Comparison of ENCODE assay signal across 13 cellular contexts in the genomic region with DNA sequence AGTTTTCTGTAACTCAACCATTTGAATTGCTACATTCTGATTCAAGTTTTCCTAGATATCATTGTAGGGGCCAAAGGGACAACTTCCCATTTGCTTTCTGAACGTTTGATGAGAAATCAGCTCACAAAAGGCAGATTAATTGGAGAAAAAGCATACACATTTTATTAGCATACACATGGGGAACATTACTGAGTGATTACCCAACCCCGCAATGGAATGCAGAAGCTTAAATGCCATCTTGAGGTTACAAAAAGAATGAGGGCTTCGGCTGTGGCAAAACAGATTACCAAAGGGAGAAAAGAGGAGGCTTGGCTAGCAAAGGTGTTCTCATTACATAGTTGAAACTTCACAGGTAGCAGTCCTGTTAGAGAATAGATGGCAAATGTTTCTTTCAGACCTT. TPM values are rescaled to one million over a fixed set of nuclear protein-coding genes. Genes with fewer than 3 reads are reported as not detected.
A peak's percentile ranks its signal among the peaks of the same experiment; 100 is the strongest.
DNase-seq lines count a peak whose midpoint lies in the region; ATAC-seq and TF ChIP-seq lines count a peak whose summit lies in the region.
"Had no signal": no experiment of that assay in that cellular context is flagged by ENCODE, and none has a peak within 500 bp of the region (broad histone marks: within the 10 kb centered on the region; RNA-seq: fewer than 3 reads in every experiment).

No MANE protein-coding gene starts in this region.

- peaks cover 0 to 9% of the 10 kb centered on the region in 2 experiments; a peak in 2 of 4 replicates for H3K4me1 ChIP-seq in HCT116 (ENCODE audit: control insufficient read depth in 1 of 2, insufficient read depth in 2 of 2, low read length in 2 of 2)
- H3K4me1 ChIP-seq: adrenal gland had no signal

- H3K27ac ChIP-seq in HCT116 (ENCODE audit: low read depth, low read length): no peak overlapping the region
- H3K27ac ChIP-seq: adrenal gland had no signal

- ATAC-seq in HCT116 (no peak), GM21576 (IDR thresholded peaks at IDR 0.05; ENCODE audit: unreplicated experiment) (no peak), GM21360 (IDR thresholded peaks at IDR 0.05; ENCODE audit: unreplicated experiment) (no peak)

- H3K27me3 ChIP-seq in HCT116 (ENCODE audit: insufficient read depth, low read length): no peaks in the 10 kb centered on the region
- H3K27me3 ChIP-seq: adrenal gland had no signal

- peak overlapping the region; percentile 41 for H3K4me2 ChIP-seq in HCT116 (ENCODE audit: low read length)

- CTCF ChIA-PET in HCT116 (lab: Charles Lee): interaction anchor here (1.4 to 1.6 kb wide), 2 partner anchors 17 to 27 kb away, joined by 4 to 5 read pairs; a partner anchor contains a TSS

- no peaks in the 10 kb centered on the region for H3K9me2 ChIP-seq in HCT116 (ENCODE audit: insufficient read depth)

- TF ChIP-seq RAD21 in HCT116 (IDR thresholded peaks at IDR 0.05; ENCODE audit: low read depth): no peak

- H3K4me3 Mint-ChIP-seq in immature natural killer cell: no peak overlapping the region
- H3K4me3 Mint-ChIP-seq: neural crest cell had no signal

- no peaks in the 10 kb centered on the region for H4K20me1 ChIP-seq in HCT116 (ENCODE audit: insufficient read depth)

- intact Hi-C loops in HCT116 (cut with micrococcal nuclease): no loop called here
- intact Hi-C loops in head of caudate nucleus (cut with DNase I): no loop called here

- H3K9me3 Mint-ChIP-seq in immature natural killer cell: peaks cover 0 to 3% (median 0%) of the 10 kb centered on the region in 6 donors

- peak; percentile 64 for DNase-seq in AG08395 (ENCODE audit: low spot score)
- DNase-seq in HCT116 (ENCODE audit: low read depth, low spot score): no peak
- peak; percentile 77 for DNase-seq in astrocyte of the hippocampus (ENCODE audit: low read depth, low spot score)
- DNase-seq in iris pigment epithelial cell (ENCODE audit: low read depth): peak; percentile 85
- DNase-seq in immature natural killer cell: no peak
- DNase-seq in head of caudate nucleus: no peak
- DNase-seq: activated CD8-positive, alpha-beta memory T cell treated with anti-CD3 and anti-CD28 coated beads, Interleukin-2, amount 50 U/mL, for 4 hours; adrenal gland; KBM-7; NCI-H2081 treated with DMSO at 0.1 percent for 48 hours had no signal

- POLR2A ChIA-PET in HCT116 (lab: Charles Lee): no interaction called here

- no peaks in the 10 kb centered on the region for H3K27me3 Mint-ChIP-seq in immature natural killer cell (ENCODE audit: low read depth in 3 of 3)

- no peak for TF ChIP-seq CTCF in HCT116 (IDR thresholded peaks at IDR 0.05 in 2 of 3, conservative IDR thresholded peaks at IDR 0.05 in 1 of 3; ENCODE audit: borderline replicate concordance in 1 of 3, insufficient read depth in 1 of 3, low read depth in 2 of 3, low read length in 2 of 3)

- H3K4me1 Mint-ChIP-seq in immature natural killer cell: no peaks in the 10 kb centered on the region
- H3K4me1 Mint-ChIP-seq: neural crest cell had no signal

- TF ChIP-seq POLR2A in HCT116 (IDR thresholded peaks at IDR 0.05; ENCODE audit: borderline replicate concordance, extremely low read depth, insufficient read depth, insufficient read length): no peak

- H3K9me3 ChIP-seq in HCT116 (ENCODE audit: control insufficient read depth in 1 of 2, insufficient read depth in 1 of 2, low read depth in 1 of 2, low read length in 2 of 2): no peaks in the 10 kb centered on the region
- H3K9me3 ChIP-seq: adrenal gland had no signal

- peak overlapping the region; percentile 88 for H2AFZ ChIP-seq in HCT116 (ENCODE audit: low read depth, low read length, poor library complexity, severe bottlenecking)

- H3K36me3 Mint-ChIP-seq in immature natural killer cell: no peaks in the 10 kb centered on the region

- RAD21 ChIA-PET in HCT116 (lab: Charles Lee; ENCODE audit: low non-redundant PET in 1 of 2, low total read pairs in 2 of 2, uncharacterized antibody in 2 of 2, unreplicated experiment in 2 of 2): no interaction called here

- H3K9ac ChIP-seq in HCT116 (ENCODE audit: low read length): no peak overlapping the region

- no peak overlapping the region for H3K27ac Mint-ChIP-seq in immature natural killer cell

- no peak overlapping the region for H3K4me3 ChIP-seq in HCT116 (replicated peaks in 1 of 2; ENCODE audit: low read depth in 1 of 2, low read length in 2 of 2)
- H3K4me3 ChIP-seq: adrenal gland had no signal

- no TSS peak for BruUV-seq in HCT116 (replicated peaks; lab: Mats Ljungman, UMichigan)

- H3K79me2 ChIP-seq in HCT116 (ENCODE audit: insufficient read depth, low read length): no peaks in the 10 kb centered on the region

- H3K36me3 ChIP-seq in HCT116 (ENCODE audit: control insufficient read depth in 1 of 2, insufficient read depth in 2 of 2, low read length in 2 of 2): no peaks in the 10 kb centered on the region
- H3K36me3 ChIP-seq: adrenal gland had no signal

TF ChIP-seq in HCT116, 20 proteins besides CTCF, POLR2A, EP300 and RAD21:
- no peak for TF ChIP-seq TCF7L2 (IDR thresholded peaks at IDR 0.05; ENCODE audit: borderline replicate concordance, extremely low read depth, insufficient read depth, insufficient read length)
- 0 out of 2 replicates have a peak, but pooled peaks have one; percentile 24 for TF ChIP-seq CEBPB (IDR thresholded peaks at IDR 0.05; ENCODE audit: low read depth)

RNA-seq across cellular contexts. Expression of a gene that starts 26.6 kb away (rescaled TPM):
- total RNA-seq in HCT116 (2021; ENCODE audit: unreplicated experiment): 4.9 TPM
- polyA plus RNA-seq in HCT116 (2012): 3.5 and 4.6 TPM in 2 replicates
- 10 to 100 TPM in 2 of 3 donors, 1 to 10 TPM in 1; 5.8 to 14.8 (median 13.8) TPM for polyA plus RNA-seq in immature natural killer cell

Comparison
In these comparisons a context has a peak if more than half of its experiments do, and no peak if none do; other contexts are left out.
1. DNase-seq: peak in AG08395 (single experiment), astrocyte of the hippocampus (single experiment) and iris pigment epithelial cell (single experiment); none in HCT116 (single experiment), immature natural killer cell (0 of 3) and head of caudate nucleus (0 of 42).